ENCODE assay signal across 31 cellular contexts in genomic region chr6:105066233-105066632, GRCh38.
"Had no signal": no experiment of that assay in that cellular context is flagged by ENCODE, and none has a peak within 500 bp of the region (broad histone marks: within the 10 kb centered on the region; RNA-seq: fewer than 3 reads in every experiment).

No MANE protein-coding gene starts in this region.

- H3K36me3 ChIP-seq: neural progenitor cell, ovary, spleen, suprapubic skin, tibial artery, transverse colon, upper lobe of right lung, uterus had no signal

- H3K79me2 ChIP-seq: parathyroid adenoma had no signal

- H2AFZ ChIP-seq: neural progenitor cell, parathyroid adenoma had no signal

- H3K9me3 Mint-ChIP-seq: natural killer cell; nephron; neural progenitor cell; stimulated activated memory B cell treated with anti-CD40 and anti-IgM and Interleukin-4, amounts not matched to agents 10 μg/mL and 1 μg/mL and 100 μg/mL, for 72 hours; stimulated activated naive CD8-positive, alpha-beta T cell treated with anti-CD3 and anti-CD28 coated beads, Interleukin-15, amount 100 ng/mL, for 72 hours; type B pancreatic cell had no signal

- H3K27me3 Mint-ChIP-seq: progenitor cell of endocrine pancreas, type B pancreatic cell had no signal

- H3K27ac Mint-ChIP-seq: natural killer cell; nephron; neural progenitor cell; progenitor cell of endocrine pancreas; stimulated activated memory B cell treated with anti-CD40 and anti-IgM and Interleukin-4, amounts not matched to agents 10 μg/mL and 1 μg/mL and 100 μg/mL, for 72 hours; stimulated activated naive CD8-positive, alpha-beta T cell treated with anti-CD3 and anti-CD28 coated beads, Interleukin-15, amount 100 ng/mL, for 72 hours; type B pancreatic cell had no signal

- H3K36me3 Mint-ChIP-seq: natural killer cell; stimulated activated memory B cell treated with anti-CD40 and anti-IgM and Interleukin-4, amounts not matched to agents 10 μg/mL and 1 μg/mL and 100 μg/mL, for 72 hours; type B pancreatic cell had no signal

- DNase-seq: natural killer cell; occipital lobe; ovary; posterior cingulate gyrus; psoas muscle; right cardiac atrium; spleen; stimulated activated CD4-positive, alpha-beta T cell treated with anti-CD3 and anti-CD28 coated beads, Interleukin-12 subunit alpha, Interleukin-12 subunit beta, amount 100 ng/mL, for 4 hours; stimulated activated CD4-positive, alpha-beta T cell treated with anti-CD3 and anti-CD28 coated beads, Interleukin-1b, Interleukin-23, amount 100 ng/mL, for 48 hours; stimulated activated CD4-positive, alpha-beta T cell treated with anti-CD3 and anti-CD28 coated beads, Interleukin-4, amount 100 ng/mL, for 1 hour; stimulated activated CD4-positive, alpha-beta T cell treated with anti-CD3 and anti-CD28 coated beads, Interleukin-4, amount 100 ng/mL, for 4 hours; stimulated activated CD8-positive, alpha-beta memory T cell treated with anti-CD3 and anti-CD28 coated beads, Interleukin-4, amount 100 ng/mL, for 48 hours; stimulated activated naive CD4-positive, alpha-beta T cell; stimulated activated naive CD8-positive, alpha-beta T cell treated with anti-CD3 and anti-CD28 coated beads, Interleukin-15, amount 100 ng/mL, for 72 hours; stimulated activated naive CD8-positive, alpha-beta T cell treated with anti-CD3 and anti-CD28 coated beads, Interleukin-15, Interleukin-2, amounts not matched to agents 100 U/mL and 50 U/mL, for 24 hours; substantia nigra; testis; tibial artery; transverse colon; upper lobe of right lung; uterus had no signal

- H3K9me3 ChIP-seq: ovary, psoas muscle, spleen, suprapubic skin, testis, tibial artery, transverse colon, upper lobe of right lung, uterus had no signal

- H3K4me1 ChIP-seq: neural progenitor cell, parathyroid adenoma, psoas muscle, spleen, suprapubic skin, testis, tibial artery, transverse colon, upper lobe of right lung, uterus had no signal

- H3K4me2 ChIP-seq: neural progenitor cell, smooth muscle cell had no signal

- H3K4me3 Mint-ChIP-seq: natural killer cell; nephron; neural progenitor cell; stimulated activated memory B cell treated with anti-CD40 and anti-IgM and Interleukin-4, amounts not matched to agents 10 μg/mL and 1 μg/mL and 100 μg/mL, for 72 hours; stimulated activated naive CD8-positive, alpha-beta T cell treated with anti-CD3 and anti-CD28 coated beads, Interleukin-15, amount 100 ng/mL, for 72 hours; type B pancreatic cell had no signal

- H3K9ac ChIP-seq: neural progenitor cell, parathyroid adenoma had no signal

- H3K27ac ChIP-seq: neural progenitor cell, ovary, parathyroid adenoma, psoas muscle, skin epidermis, spleen, suprapubic skin, testis, tibial artery, transverse colon, upper lobe of right lung, uterus had no signal

- H3K4me1 Mint-ChIP-seq: natural killer cell; stimulated activated memory B cell treated with anti-CD40 and anti-IgM and Interleukin-4, amounts not matched to agents 10 μg/mL and 1 μg/mL and 100 μg/mL, for 72 hours; stimulated activated naive CD8-positive, alpha-beta T cell treated with anti-CD3 and anti-CD28 coated beads, Interleukin-15, amount 100 ng/mL, for 72 hours had no signal

- H3K4me3 ChIP-seq: neural progenitor cell, ovary, psoas muscle, skin epidermis, smooth muscle cell, spleen, suprapubic skin, testis, tibial artery, transverse colon, upper lobe of right lung, uterus had no signal

- H3K27me3 ChIP-seq: neural progenitor cell, ovary, testis, tibial artery, uterus had no signal

- ATAC-seq: natural killer cell; psoas muscle; right cardiac atrium; sciatic nerve; stimulated activated memory B cell treated with anti-CD40 and anti-IgM and Interleukin-4, amounts not matched to agents 10 μg/mL and 1 μg/mL and 100 μg/mL, for 72 hours; stimulated activated naive CD8-positive, alpha-beta T cell treated with anti-CD3 and anti-CD28 coated beads, Interleukin-15, amount 100 ng/mL, for 72 hours; stimulated activated naive CD8-positive, alpha-beta T cell treated with anti-CD3 and anti-CD28 coated beads, Interleukin-15, Interleukin-2, amounts not matched to agents 100 U/mL and 50 U/mL, for 24 hours; upper lobe of right lung had no signal
